ENCODE assay signal across 1 cellular context in the genomic region with DNA sequence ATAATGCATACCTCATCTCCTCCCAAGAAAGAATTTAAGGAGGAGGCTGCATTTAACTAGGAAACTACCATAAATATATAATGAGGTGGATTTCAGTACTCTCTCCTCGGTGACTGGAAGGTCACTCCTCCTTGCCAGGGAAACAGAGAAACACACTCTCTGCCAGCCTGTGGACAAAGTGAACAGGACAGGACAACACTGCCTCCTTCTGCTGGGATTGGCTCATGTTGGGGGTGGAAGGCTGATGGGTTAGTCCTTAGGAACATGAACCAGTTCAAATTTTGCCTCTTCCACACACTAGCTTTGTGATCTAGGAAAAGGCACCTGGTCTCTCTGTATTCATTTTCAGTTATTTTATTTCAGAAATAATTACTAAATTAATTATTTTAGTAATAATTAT.
TF ChIP-seq lines count a peak whose summit lies in the region.

No MANE protein-coding gene starts in this region.

TF ChIP-seq in H1, 55 proteins besides CTCF, POLR2A, EP300 and RAD21 (continued from another document):
- TF ChIP-seq SIX5 (IDR thresholded peaks at IDR 0.05; ENCODE audit: low read depth, low read length) (no peak), NRF1 (IDR thresholded peaks at IDR 0.05; ENCODE audit: low read depth, low read length) (no peak), BCL11A (IDR thresholded peaks at IDR 0.05; ENCODE audit: low read depth in 2 of 2, low read length in 2 of 2) (no peak), USF2 (IDR thresholded peaks at IDR 0.05; ENCODE audit: low read length) (no peak), GTF2F1 (IDR thresholded peaks at IDR 0.05; ENCODE audit: borderline replicate concordance, low read depth, low read length) (no peak)
